22 cellular contexts compared by ENCODE assay signal in the genomic region with DNA sequence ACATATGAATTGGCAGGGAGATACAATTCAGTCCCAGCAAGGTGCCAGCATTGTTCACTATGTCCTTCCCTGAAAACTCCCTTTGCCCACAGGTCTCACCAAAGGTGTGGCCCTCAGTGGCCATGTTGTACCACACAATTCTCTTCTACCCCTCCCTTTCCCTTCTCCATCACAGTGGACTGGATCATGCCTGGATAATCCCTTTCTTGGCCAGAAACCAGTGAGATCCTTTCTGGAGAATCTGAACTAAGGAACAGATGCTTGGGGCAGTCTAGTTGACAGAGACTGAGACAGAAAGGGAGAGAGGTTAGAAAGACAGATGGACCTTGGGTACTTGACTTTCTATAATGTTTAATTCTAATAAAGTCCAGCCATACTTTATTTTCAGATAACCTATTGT. TPM values are rescaled to one million over a fixed set of nuclear protein-coding genes. Genes with fewer than 3 reads are reported as not detected.
DNase-seq lines count a peak whose midpoint lies in the region; ATAC-seq and TF ChIP-seq lines count a peak whose summit lies in the region.
"Had no signal": no experiment of that assay in that cellular context is flagged by ENCODE, and none has a peak within 500 bp of the region (broad histone marks: within the 10 kb centered on the region; RNA-seq: fewer than 3 reads in every experiment).

No MANE protein-coding gene starts in this region.

- no peak overlapping the region for H3K4me3 ChIP-seq in osteoblast (ENCODE audit: insufficient read depth, low read length)
- H3K4me3 ChIP-seq: GM12878, GM23248, SK-N-MC had no signal

- H3K4me2 ChIP-seq in osteoblast (ENCODE audit: insufficient read depth, low read length), result no peak overlapping the region

- peaks cover 65% of the 10 kb centered on the region for H3K4me1 Mint-ChIP-seq in CD4-positive, alpha-beta T cell (ENCODE audit: low read depth)
- peaks cover 0 to 6% of the 10 kb centered on the region in 2 donors for H3K4me1 Mint-ChIP-seq in stimulated activated naive B cell treated with anti-CD40 and anti-IgM and Interleukin-4, amounts not matched to agents 10 μg/mL and 1 μg/mL and 100 μg/mL, for 72 hours

- TF ChIP-seq CTCF in CD4-positive, alpha-beta T cell (IDR thresholded peaks at IDR 0.05), result no peak
- TF ChIP-seq CTCF in osteoblast (IDR thresholded peaks at IDR 0.05; ENCODE audit: extremely low read depth, low read depth, low read length), result no peak

- peak overlapping the region; percentile 67 for H3K27ac Mint-ChIP-seq in CD4-positive, alpha-beta T cell
- H3K27ac Mint-ChIP-seq in stimulated activated naive B cell treated with anti-CD40 and anti-IgM and Interleukin-4, amounts not matched to agents 10 μg/mL and 1 μg/mL and 100 μg/mL, for 72 hours, result no peak overlapping the region
- H3K27ac Mint-ChIP-seq: H9, IgD-negative memory B cell had no signal

- no peak overlapping the region for H3K4me3 Mint-ChIP-seq in CD4-positive, alpha-beta T cell
- no peak overlapping the region for H3K4me3 Mint-ChIP-seq in stimulated activated naive B cell treated with anti-CD40 and anti-IgM and Interleukin-4, amounts not matched to agents 10 μg/mL and 1 μg/mL and 100 μg/mL, for 72 hours
- H3K4me3 Mint-ChIP-seq: H9, IgD-negative memory B cell had no signal

- peaks cover 96% of the 10 kb centered on the region for H3K79me2 ChIP-seq in osteoblast (ENCODE audit: insufficient read depth, low read length)

- DNase-seq in CD4-positive, alpha-beta T cell, result no peak
- DNase-seq in G401 (ENCODE audit: low spot score) (peak; percentile 58), cerebellar cortex (ENCODE audit: low spot score) (peak; percentile 43), osteoblast (ENCODE audit: insufficient read length, low spot score, missing footprints) (peak; percentile 19), dermis blood vessel endothelial cell (no peak)
- no peak for DNase-seq in stimulated activated naive B cell treated with anti-CD40 and anti-IgM and Interleukin-4, amounts not matched to agents 10 μg/mL and 1 μg/mL and 100 μg/mL, for 72 hours
- DNase-seq: AML-193; DMS79 treated with DMSO at 0.1 percent for 48 hours; GM23248; H9; MV-4-11; NCI-H1105 treated with DMSO at 0.1 percent for 48 hours; NCI-H2081; NCI-H2171; NK-92 treated with Interleukin-12 subunit alpha and Interleukin-12 subunit beta, amount 100 ng/mL, for 24 hours; SHP77 treated with DMSO at 0.1 percent for 48 hours; SW 1271 had no signal

- no peak for ATAC-seq in CD4-positive, alpha-beta T cell (ENCODE audit: poor library complexity)
- ATAC-seq in stimulated activated naive B cell treated with anti-CD40 and anti-IgM and Interleukin-4, amounts not matched to agents 10 μg/mL and 1 μg/mL and 100 μg/mL, for 72 hours (replicated peaks), result no peak
- no peak for ATAC-seq in HG03378 (IDR thresholded peaks at IDR 0.05; ENCODE audit: unreplicated experiment)
- ATAC-seq: GM12878 had no signal

- peaks cover 8% of the 10 kb centered on the region for H3K4me1 ChIP-seq in osteoblast (ENCODE audit: insufficient read depth, low read length)

- no peaks in the 10 kb centered on the region for H3K9me3 Mint-ChIP-seq in CD4-positive, alpha-beta T cell
- H3K9me3 Mint-ChIP-seq in stimulated activated naive B cell treated with anti-CD40 and anti-IgM and Interleukin-4, amounts not matched to agents 10 μg/mL and 1 μg/mL and 100 μg/mL, for 72 hours, result no peaks in the 10 kb centered on the region
- H3K9me3 Mint-ChIP-seq: H9, IgD-negative memory B cell had no signal

- in situ Hi-C loops in G401 (cut with HindIII; ENCODE audit: low sequenced_read_pairs), result no loop called here

- H3K36me3 ChIP-seq in osteoblast (ENCODE audit: insufficient read depth, low read length), result peaks cover 8% of the 10 kb centered on the region

- no peaks in the 10 kb centered on the region for H3K27me3 ChIP-seq in CD4-positive, alpha-beta T cell (ENCODE audit: control insufficient read depth, insufficient read depth, low read length)
- H3K27me3 ChIP-seq in osteoblast (ENCODE audit: insufficient read depth, low read length), result no peaks in the 10 kb centered on the region

- H3K36me3 Mint-ChIP-seq in CD4-positive, alpha-beta T cell (ENCODE audit: low read depth), result peaks cover 22% of the 10 kb centered on the region
- H3K36me3 Mint-ChIP-seq in stimulated activated naive B cell treated with anti-CD40 and anti-IgM and Interleukin-4, amounts not matched to agents 10 μg/mL and 1 μg/mL and 100 μg/mL, for 72 hours, result peaks cover 2 to 3% of the 10 kb centered on the region in 2 donors

- no peak overlapping the region for H3K27ac ChIP-seq in CD4-positive, alpha-beta T cell (ENCODE audit: low read depth, low read length)
- no peak overlapping the region for H3K27ac ChIP-seq in osteoblast (ENCODE audit: low read depth, low read length)
- H3K27ac ChIP-seq: GM23248, RWPE1, SK-N-MC had no signal

- H4K20me1 ChIP-seq in osteoblast (ENCODE audit: insufficient read depth, low read length), result peaks cover 41% of the 10 kb centered on the region

- H3K27me3 Mint-ChIP-seq in CD4-positive, alpha-beta T cell, result no peaks in the 10 kb centered on the region
- no peaks in the 10 kb centered on the region for H3K27me3 Mint-ChIP-seq in stimulated activated naive B cell treated with anti-CD40 and anti-IgM and Interleukin-4, amounts not matched to agents 10 μg/mL and 1 μg/mL and 100 μg/mL, for 72 hours
- H3K27me3 Mint-ChIP-seq: IgD-negative memory B cell had no signal

- intact Hi-C loops in CD4-positive, alpha-beta T cell (cut with DNase I, micrococcal nuclease), result no loop called here

- no peak overlapping the region for H2AFZ ChIP-seq in osteoblast (ENCODE audit: low read length)
- H2AFZ ChIP-seq: GM23248 had no signal

- CTCF ChIA-PET in CD4-positive, alpha-beta T cell (lab: Charles Lee), result no interaction called here

- POLR2A ChIA-PET in CD4-positive, alpha-beta T cell (lab: Charles Lee), result no interaction called here

- H3K9me3 ChIP-seq in CD4-positive, alpha-beta T cell (ENCODE audit: control insufficient read depth, low read length), result no peaks in the 10 kb centered on the region
- H3K9me3 ChIP-seq in osteoblast (ENCODE audit: low read depth, low read length), result no peaks in the 10 kb centered on the region

RNA-seq across cellular contexts. Expression of gene NMT2, which starts 9.5 kb away (rescaled TPM):
- total RNA-seq in CD4-positive, alpha-beta T cell, result 10 to 100 TPM; 23.4 to 28.1 TPM
- total RNA-seq in G401 (2014; rRNA removed; shearing (Covaris generic)), result 11.7 and 17.9 TPM in 2 replicates
- 43.8 and 61.0 TPM in 2 replicates for total RNA-seq in osteoblast
- 40.6 and 70.3 TPM in 2 replicates for total RNA-seq in dermis blood vessel endothelial cell

Comparison
In these comparisons a context has a peak if more than half of its experiments do, and no peak if none do; other contexts are left out.
1. DNase-seq: peak in G401 (single experiment), cerebellar cortex (single experiment) and osteoblast (single experiment); none in CD4-positive, alpha-beta T cell (0 of 10), dermis blood vessel endothelial cell (single experiment) and stimulated activated naive B cell treated with anti-CD40 and anti-IgM and Interleukin-4, amounts not matched to agents 10 μg/mL and 1 μg/mL and 100 μg/mL, for 72 hours (single experiment).